8 cellular contexts compared by ENCODE assay signal in genomic region chr3:197750863-197751737, GRCh38. TPM values are rescaled to one million over a fixed set of nuclear protein-coding genes. Genes with fewer than 3 reads are reported as not detected.
DNase-seq lines count a peak whose midpoint lies in the region; ATAC-seq and TF ChIP-seq lines count a peak whose summit lies in the region.

No MANE protein-coding gene starts in this region.

- H3K36me3 ChIP-seq in A673 (ENCODE audit: insufficient read depth, low read length, poor library complexity, severe bottlenecking): no peaks in the 10 kb centered on the region
- 0 out of 2 replicates have a peak, but pooled peaks cover 1% of the 10 kb centered on the region for H3K36me3 ChIP-seq in SJCRH30
- H3K36me3 ChIP-seq in gastrocnemius medialis: no peaks in the 10 kb centered on the region

- ATAC-seq in GM19438 (IDR thresholded peaks at IDR 0.05; ENCODE audit: low read depth, unreplicated experiment) (peak; percentile 3), gastrocnemius medialis (peak; percentile 6 to 9), GM21717 (IDR thresholded peaks at IDR 0.05; ENCODE audit: unreplicated experiment) (no peak)

- CTCF ChIA-PET in A673 (lab: Charles Lee): no interaction called here

- H3K9me3 ChIP-seq in A673 (ENCODE audit: low read depth, low read length, poor library complexity, severe bottlenecking): no peaks in the 10 kb centered on the region
- H3K9me3 ChIP-seq in SJCRH30 (replicated peaks): no peaks in the 10 kb centered on the region
- H3K9me3 ChIP-seq in gastrocnemius medialis: no peaks in the 10 kb centered on the region

- TF ChIP-seq POLR2A in gastrocnemius medialis (IDR thresholded peaks at IDR 0.05): peak; percentile 73 to 84

- BruUV-seq in A673 (replicated peaks; lab: Mats Ljungman, UMichigan): no TSS peak

- intact Hi-C loops in A673 (cut with micrococcal nuclease; ENCODE audit: unreplicated experiment): no loop called here
- intact Hi-C loops in gastrocnemius medialis (cut with DNase I; ENCODE audit: low total_unique reads): loop anchor here (5.0 to 10.0 kb wide), 2 partner anchors 41 to 204 kb away; partner anchors contain the start of genes LRCH3 and RPL35A

- no peaks in the 10 kb centered on the region for H3K4me1 ChIP-seq in A673 (ENCODE audit: insufficient read depth, low read length, poor library complexity, severe bottlenecking)
- H3K4me1 ChIP-seq in SJCRH30: peaks cover 5% of the 10 kb centered on the region; the same call in 1 of the 2 replicates
- peaks cover 45 to 68% of the 10 kb centered on the region in 2 donors for H3K4me1 ChIP-seq in gastrocnemius medialis

- H3K27ac ChIP-seq in A673 (ENCODE audit: low read depth, low read length, poor library complexity, severe bottlenecking): peak overlapping the region; percentile 87
- H3K27ac ChIP-seq in SJCRH30: peak overlapping the region; percentile 58
- H3K27ac ChIP-seq in gastrocnemius medialis: peak overlapping the region; percentile 93 to 100 (median 100)

- in situ Hi-C loops in astrocyte of the spinal cord (cut with HindIII; ENCODE audit: low sequenced_read_pairs) (no loop called here), gastrocnemius medialis (cut with MboI; ENCODE audit: low sequenced_read_pairs in 4 of 4) (no loop called here)

- TF ChIP-seq CTCF in A673 (conservative IDR thresholded peaks at IDR 0.05; ENCODE audit: low read depth, low read length) (no peak), astrocyte of the spinal cord (IDR thresholded peaks at IDR 0.05; ENCODE audit: low read depth, low read length) (no peak), gastrocnemius medialis (IDR thresholded peaks at IDR 0.05 in 4 of 5, conservative IDR thresholded peaks at IDR 0.05 in 1 of 5) (no peak)

- DNase-seq in A673 (ENCODE audit: low spot score): peak; percentile 42
- DNase-seq in SJCRH30: peak; percentile 24 to 45
- peak; percentile 52 for DNase-seq in astrocyte of the spinal cord (ENCODE audit: low read depth, low spot score)
- peak; percentile 60 to 85 for DNase-seq in gastrocnemius medialis
- DNase-seq in amniotic stem cell (lab: John Stamatoyannopoulos, UW): no peak

- peak overlapping the region; percentile 86 for H3K4me3 ChIP-seq in A673 (ENCODE audit: low read depth, low read length, poor library complexity, severe bottlenecking)
- H3K4me3 ChIP-seq in SJCRH30: peak overlapping the region; percentile 85
- peak overlapping the region; percentile 86 for H3K4me3 ChIP-seq in astrocyte of the spinal cord (ENCODE audit: low read depth, low read length)
- H3K4me3 ChIP-seq in iPS-11a (ENCODE audit: low read depth, low read length): peak overlapping the region; percentile 64
- peak overlapping the region; percentile 78 to 93 (median 85) for H3K4me3 ChIP-seq in gastrocnemius medialis

- H3K27me3 ChIP-seq in A673 (replicated peaks; ENCODE audit: insufficient read depth, low read depth, low read length, poor library complexity) (no peaks in the 10 kb centered on the region), SJCRH30 (no peaks in the 10 kb centered on the region), gastrocnemius medialis (no peaks in the 10 kb centered on the region)

- POLR2A ChIA-PET in A673 (lab: Charles Lee; ENCODE audit: low non-redundant PET): no interaction called here

RNA-seq across cellular contexts. Expression of gene FYTTD1, which starts 1.4 kb away (rescaled TPM):
- total RNA-seq in A673 (2021) (89.7 and 93.8 TPM in 2 replicates), gastrocnemius medialis (100 to 1,000 TPM in 3 of 4 donors, 10 to 100 TPM in 1; 77.7 to 184 (median 111) TPM)
- total RNA-seq in SJCRH30 (2014; rRNA removed; shearing (Covaris generic)): 61.4 and 67.4 TPM in 2 replicates

RNA-seq across cellular contexts. Expression of gene RUBCN, which starts 14.4 kb away (rescaled TPM):
- total RNA-seq in A673 (2021) (24.9 and 25.6 TPM in 2 replicates), gastrocnemius medialis (10 to 100 TPM; 15.6 to 33.1 (median 21.6) TPM)
- total RNA-seq in SJCRH30 (2014; rRNA removed; shearing (Covaris generic)): 15.4 and 16.1 TPM in 2 replicates

RNA-seq across cellular contexts. Expression of gene LRCH3, which starts 40.0 kb away (rescaled TPM):
- total RNA-seq in A673 (2021): 67.8 and 71.8 TPM in 2 replicates
- total RNA-seq in SJCRH30 (2014; rRNA removed; shearing (Covaris generic)): 79.8 and 144 TPM in 2 replicates
- total RNA-seq in gastrocnemius medialis: 100 to 1,000 TPM in 1 of 4 donors, 10 to 100 TPM in 3; 18.0 to 126 (median 26.7) TPM
